In the genomic region with DNA sequence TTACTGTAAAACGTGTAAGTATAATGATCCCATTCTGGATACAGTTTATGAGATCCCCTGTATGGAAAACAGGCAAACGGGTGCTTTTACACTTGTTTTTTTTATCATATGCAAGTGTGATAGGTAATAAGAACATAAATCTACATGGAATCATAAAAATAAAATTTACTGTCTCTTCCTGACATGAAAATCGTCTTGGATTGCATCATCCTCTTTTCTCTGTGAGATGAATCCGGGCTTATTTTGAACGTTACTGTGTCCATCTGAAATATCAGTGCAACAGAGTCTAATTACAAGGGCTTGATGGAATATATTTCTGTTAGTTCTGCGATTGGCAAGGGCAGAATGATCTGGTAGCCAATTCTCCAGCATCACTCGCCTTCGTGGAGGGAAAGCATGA, we compare ENCODE assay signal across 26 cellular contexts.
DNase-seq lines count a peak whose midpoint lies in the region; ATAC-seq, FAIRE-seq and TF ChIP-seq lines count a peak whose summit lies in the region.
"Had no signal": no experiment of that assay in that cellular context is flagged by ENCODE, and none has a peak within 500 bp of the region (broad histone marks: within the 10 kb centered on the region; RNA-seq: fewer than 3 reads in every experiment).

No MANE protein-coding gene starts in this region.

- H2AFZ ChIP-seq in GM23338 (0 out of 2 replicates have a peak overlapping the region, but pooled peaks have one; percentile 52), IMR-90 (replicated peaks; ENCODE audit: low read length, poor library complexity) (no peak overlapping the region), K562 (ENCODE audit: low read depth, low read length) (no peak overlapping the region)

- CTCF ChIA-PET in IMR-90 (lab: Yijun Ruan, JAX) (no interaction called here), K562 (lab: Yijun Ruan, JAX; ENCODE audit: low intra/inter-chr PET ratio) (no interaction called here)

- dilution Hi-C loops in IMR-90 (cut with HindIII; ENCODE audit: low sequenced_read_pairs, unreplicated experiment): no loop called here

- no peak overlapping the region for H3K27ac ChIP-seq in GM23338 (ENCODE audit: low read depth)
- no peak overlapping the region for H3K27ac ChIP-seq in IMR-90 (ENCODE audit: insufficient read depth, low read length)
- no peak overlapping the region for H3K27ac ChIP-seq in K562 (ENCODE audit: extremely low read depth, low read depth, low read length)
- H3K27ac ChIP-seq in esophagus squamous epithelium: no peak overlapping the region
- H3K27ac ChIP-seq: BLaER1 had no signal

- no peak overlapping the region for H3K14ac ChIP-seq in IMR-90 (replicated peaks; ENCODE audit: low read depth, low read length)

- TF ChIP-seq POLR2A in IMR-90 (IDR thresholded peaks at IDR 0.05; ENCODE audit: low read depth, low read length) (no peak), K562 (conservative IDR thresholded peaks at IDR 0.05) (no peak), esophagus squamous epithelium (IDR thresholded peaks at IDR 0.05) (no peak)

- no peaks in the 10 kb centered on the region for H3K4me1 Mint-ChIP-seq in GM23338
- H3K4me1 Mint-ChIP-seq: CD14-positive monocyte; CD4-positive, alpha-beta memory T cell; CD4-positive, CD25-positive, alpha-beta regulatory T cell; CD8-positive, alpha-beta memory T cell had no signal

- no peak overlapping the region for H3K56ac ChIP-seq in IMR-90 (ENCODE audit: extremely low read depth, insufficient read depth, low read length)

- no peaks in the 10 kb centered on the region for H3K27me3 Mint-ChIP-seq in GM23338 (ENCODE audit: insufficient read depth, low read depth, poor library complexity)
- H3K27me3 Mint-ChIP-seq: CD4-positive, alpha-beta memory T cell; CD4-positive, CD25-positive, alpha-beta regulatory T cell had no signal

- no peaks in the 10 kb centered on the region for H3K4me1 ChIP-seq in GM23338 (ENCODE audit: insufficient read depth)
- no peaks in the 10 kb centered on the region for H3K4me1 ChIP-seq in IMR-90 (ENCODE audit: control insufficient read depth, insufficient read depth, low read length)
- H3K4me1 ChIP-seq in K562 (replicated peaks in 1 of 2; ENCODE audit: control insufficient read depth in 2 of 2, insufficient read depth in 2 of 2, low read length in 2 of 2): no peaks in the 10 kb centered on the region
- no peaks in the 10 kb centered on the region for H3K4me1 ChIP-seq in esophagus squamous epithelium
- H3K4me1 ChIP-seq: BE2C had no signal

- H3K9me3 Mint-ChIP-seq in GM23338: peaks cover 36% of the 10 kb centered on the region

- TF ChIP-seq RAD21 in IMR-90 (IDR thresholded peaks at IDR 0.05; ENCODE audit: low read length): no peak
- TF ChIP-seq RAD21 in K562 (CRISPR knock-in tag; conservative IDR thresholded peaks at IDR 0.05 in 1 of 2, IDR thresholded peaks at IDR 0.05 in 1 of 2): no peak

- no peak overlapping the region for H2BK20ac ChIP-seq in IMR-90 (ENCODE audit: low read depth, low read length)

- no peak overlapping the region for H3K4ac ChIP-seq in IMR-90 (ENCODE audit: low read depth, low read length)

- TF ChIP-seq CTCF in GM23338 (conservative IDR thresholded peaks at IDR 0.05; ENCODE audit: low read depth in 2 of 2) (no peak), IMR-90 (conservative IDR thresholded peaks at IDR 0.05; ENCODE audit: low read depth, low read length) (no peak), K562 (IDR thresholded peaks at IDR 0.05 in 2 of 3, conservative IDR thresholded peaks at IDR 0.05 in 1 of 3; ENCODE audit: insufficient read depth in 2 of 3, low read depth in 1 of 3, low read length in 3 of 3) (no peak), esophagus squamous epithelium (IDR thresholded peaks at IDR 0.05) (no peak)

- H3K4me3 Mint-ChIP-seq in GM23338: no peak overlapping the region
- H3K4me3 Mint-ChIP-seq: CD14-positive monocyte; CD4-positive, CD25-positive, alpha-beta regulatory T cell; CD8-positive, alpha-beta memory T cell had no signal

- H4K8ac ChIP-seq in IMR-90 (ENCODE audit: low read depth in 2 of 2, low read length in 2 of 2): no peak overlapping the region

- H3K9me3 ChIP-seq in IMR-90 (ENCODE audit: control insufficient read depth, insufficient read depth, low read length): peaks cover 24% of the 10 kb centered on the region
- H3K9me3 ChIP-seq in K562 (replicated peaks; ENCODE audit: control insufficient read depth, insufficient read depth, low read depth, low read length): no peaks in the 10 kb centered on the region
- peaks cover 0 to 22% (median 18%) of the 10 kb centered on the region in 3 donors for H3K9me3 ChIP-seq in esophagus squamous epithelium
- H3K9me3 ChIP-seq: BE2C had no signal

- intact Hi-C loops in IMR-90 (cut with micrococcal nuclease): no loop called here
- intact Hi-C loops in K562 (cut with micrococcal nuclease): no loop called here
- intact Hi-C loops in esophagus squamous epithelium (cut with DNase I): no loop called here

- TF ChIP-seq EP300 in K562 (IDR thresholded peaks at IDR 0.05; ENCODE audit: low read length): no peak

- H2BK5ac ChIP-seq in IMR-90 (ENCODE audit: low read depth, low read length, poor library complexity, severe bottlenecking): no peak overlapping the region

- in situ Hi-C loops in IMR-90 (cut with MboI; ENCODE audit: low sequenced_read_pairs) (no loop called here), K562 (cut with MboI) (no loop called here)

- WGBS in IMR-90 (ENCODE audit: extremely low coverage in 2 of 2, insufficient read length in 1 of 2), 2 experiments: 20% methylated on average over 1 of the region's 8 CpGs; no CpG with 5 or more reads in 1 of the 2 experiments
- WGBS in K562 (ENCODE audit: insufficient coverage, low coverage, missing lambda C conversion rate): 2% methylated on average over 8 of the region's 8 CpGs
- 78 to 84% methylated on average over 8 of the region's 8 CpGs for WGBS in esophagus squamous epithelium, 2 donors

- no peak overlapping the region for H3K23ac ChIP-seq in IMR-90 (ENCODE audit: low read depth, low read length)

- H3K9ac ChIP-seq in IMR-90 (ENCODE audit: low read depth, low read length) (no peak overlapping the region), K562 (ENCODE audit: insufficient read depth in 1 of 2, low read depth in 2 of 2, low read length in 2 of 2) (no peak overlapping the region)
- H3K9ac ChIP-seq: BLaER1 had no signal

- no peak overlapping the region for H3K4me2 ChIP-seq in GM23338
- no peak overlapping the region for H3K4me2 ChIP-seq in IMR-90 (ENCODE audit: low read depth, low read length)
- H3K4me2 ChIP-seq in K562 (ENCODE audit: insufficient read depth, low read length): no peak overlapping the region
- H3K4me2 ChIP-seq: BLaER1 had no signal

- H3K9me2 ChIP-seq in GM23338 (ENCODE audit: insufficient read depth): no peaks in the 10 kb centered on the region

- H4K91ac ChIP-seq in IMR-90 (ENCODE audit: insufficient read depth, low read depth, low read length): no peak overlapping the region

- H3K9me1 ChIP-seq in IMR-90 (ENCODE audit: insufficient read depth, low read length) (no peaks in the 10 kb centered on the region), K562 (ENCODE audit: control insufficient read depth, insufficient read depth, low read length) (no peaks in the 10 kb centered on the region)

- H3K79me2 ChIP-seq in GM23338 (replicated peaks; ENCODE audit: insufficient read depth): no peaks in the 10 kb centered on the region
- no peaks in the 10 kb centered on the region for H3K79me2 ChIP-seq in K562 (ENCODE audit: control insufficient read depth, insufficient read depth, low read length)

- H3K27me3 ChIP-seq in GM23338 (ENCODE audit: insufficient read depth) (no peaks in the 10 kb centered on the region), IMR-90 (ENCODE audit: control insufficient read depth, insufficient read depth, low read length) (no peaks in the 10 kb centered on the region), K562 (ENCODE audit: control insufficient read depth in 2 of 2, insufficient read depth in 2 of 2, low read length in 2 of 2) (peaks cover 15 to 21% of the 10 kb centered on the region in 2 experiments; a peak in 4 of 5 replicates), esophagus squamous epithelium (no peaks in the 10 kb centered on the region)
- H3K27me3 ChIP-seq: BE2C, BLaER1 had no signal

- no peak overlapping the region for H2AK5ac ChIP-seq in IMR-90 (ENCODE audit: low read depth, low read length)

- H2BK15ac ChIP-seq in IMR-90 (ENCODE audit: low read depth, low read length): no peak overlapping the region

- H3K4me3 ChIP-seq in GM23338 (no peak overlapping the region), IMR-90 (ENCODE audit: insufficient read depth, low read depth, low read length) (no peak overlapping the region), K562 (no peak overlapping the region), esophagus squamous epithelium (no peak overlapping the region)
- H3K4me3 ChIP-seq: BLaER1, GM12878 had no signal

- no peak overlapping the region for H2AK9ac ChIP-seq in IMR-90 (replicated peaks; ENCODE audit: low read depth, low read length, poor library complexity)

- no TSS peak for BruUV-seq in IMR-90 (replicated peaks; lab: Mats Ljungman, UMichigan)
- no TSS peak for BruUV-seq in K562 (replicated peaks; lab: Mats Ljungman, UMichigan)

- ATAC-seq in GM23338 (no peak), IMR-90 (ENCODE audit: low read depth) (no peak), K562 (no peak)
- ATAC-seq: GM12878 had no signal

- no peak overlapping the region for H2BK120ac ChIP-seq in IMR-90 (ENCODE audit: low read depth, low read length)

- no peak overlapping the region for H4K5ac ChIP-seq in IMR-90 (ENCODE audit: low read depth, low read length)

- H3K36me3 Mint-ChIP-seq in GM23338 (ENCODE audit: low read depth): peaks cover 8% of the 10 kb centered on the region; the same call in 2 of the 3 replicates
- H3K36me3 Mint-ChIP-seq: CD14-positive monocyte; CD4-positive, alpha-beta memory T cell; CD4-positive, CD25-positive, alpha-beta regulatory T cell; CD8-positive, alpha-beta memory T cell had no signal

- no peaks in the 10 kb centered on the region for H3F3A ChIP-seq in GM23338 (replicated peaks; ENCODE audit: low read depth)

- DNase-seq in GM23338 (ENCODE audit: low spot score) (no peak), IMR-90 (no peak), K562 (ENCODE audit: extremely low read depth in 1 of 4, low spot score in 3 of 4) (no peak), esophagus squamous epithelium (lab: John Stamatoyannopoulos, UW) (no peak), NCI-H446 (lab: John Stamatoyannopoulos, UW) (no peak)
- DNase-seq: 8988T; ACHN; BE2C; C1 segment of cervical spinal cord; CD4-positive, alpha-beta memory T cell; CD4-positive, CD25-positive, alpha-beta regulatory T cell; CD8-positive, alpha-beta memory T cell; COR-L47; DMS 273 treated with DMSO at 0.1 percent for 48 hours; DMS153; DMS53; DMS79; DND-41; EL; GDM1 had no signal

- H4K20me1 ChIP-seq in GM23338 (replicated peaks; ENCODE audit: insufficient read depth): no peaks in the 10 kb centered on the region
- no peaks in the 10 kb centered on the region for H4K20me1 ChIP-seq in IMR-90 (ENCODE audit: insufficient read depth, low read length)
- no peaks in the 10 kb centered on the region for H4K20me1 ChIP-seq in K562 (replicated peaks; ENCODE audit: control insufficient read depth, insufficient read depth, low read length)
- H4K20me1 ChIP-seq: BLaER1 had no signal

- H3K36me3 ChIP-seq in GM23338 (ENCODE audit: insufficient read depth) (no peaks in the 10 kb centered on the region), IMR-90 (ENCODE audit: control insufficient read depth, insufficient read depth, low read length) (no peaks in the 10 kb centered on the region), K562 (ENCODE audit: control insufficient read depth, insufficient read depth, low read length) (no peaks in the 10 kb centered on the region), esophagus squamous epithelium (no peaks in the 10 kb centered on the region)
- H3K36me3 ChIP-seq: BE2C, BLaER1 had no signal

- POLR2A ChIA-PET in IMR-90 (lab: Charles Lee; ENCODE audit: unreplicated experiment) (no interaction called here), K562 (lab: Yijun Ruan, JAX) (no interaction called here)

- H3K18ac ChIP-seq in IMR-90 (ENCODE audit: low read depth, low read length): no peak overlapping the region

- FAIRE-seq in K562 (lab: Jason Lieb, UNC): no peak
- FAIRE-seq: A204.1, GM12878, GM12892, GM19239 had no signal

- H3K79me1 ChIP-seq in IMR-90 (ENCODE audit: low read depth in 1 of 2, low read length in 2 of 2): no peaks in the 10 kb centered on the region

- no peak overlapping the region; the same call in 1 of the 2 replicates for H3K27ac Mint-ChIP-seq in GM23338
- H3K27ac Mint-ChIP-seq: CD14-positive monocyte; CD4-positive, alpha-beta memory T cell; CD4-positive, CD25-positive, alpha-beta regulatory T cell had no signal
